In genomic region chr3:52055537-52056351, GRCh38 we compare ENCODE assay signal across 1 cellular context.
TF ChIP-seq lines count a peak whose summit lies in the region.

No MANE protein-coding gene starts in this region.

TF ChIP-seq in HepG2, 621 proteins besides CTCF, POLR2A, EP300 and RAD21 (continued from another document and continues in another):
- TF ChIP-seq, protein P1, sequence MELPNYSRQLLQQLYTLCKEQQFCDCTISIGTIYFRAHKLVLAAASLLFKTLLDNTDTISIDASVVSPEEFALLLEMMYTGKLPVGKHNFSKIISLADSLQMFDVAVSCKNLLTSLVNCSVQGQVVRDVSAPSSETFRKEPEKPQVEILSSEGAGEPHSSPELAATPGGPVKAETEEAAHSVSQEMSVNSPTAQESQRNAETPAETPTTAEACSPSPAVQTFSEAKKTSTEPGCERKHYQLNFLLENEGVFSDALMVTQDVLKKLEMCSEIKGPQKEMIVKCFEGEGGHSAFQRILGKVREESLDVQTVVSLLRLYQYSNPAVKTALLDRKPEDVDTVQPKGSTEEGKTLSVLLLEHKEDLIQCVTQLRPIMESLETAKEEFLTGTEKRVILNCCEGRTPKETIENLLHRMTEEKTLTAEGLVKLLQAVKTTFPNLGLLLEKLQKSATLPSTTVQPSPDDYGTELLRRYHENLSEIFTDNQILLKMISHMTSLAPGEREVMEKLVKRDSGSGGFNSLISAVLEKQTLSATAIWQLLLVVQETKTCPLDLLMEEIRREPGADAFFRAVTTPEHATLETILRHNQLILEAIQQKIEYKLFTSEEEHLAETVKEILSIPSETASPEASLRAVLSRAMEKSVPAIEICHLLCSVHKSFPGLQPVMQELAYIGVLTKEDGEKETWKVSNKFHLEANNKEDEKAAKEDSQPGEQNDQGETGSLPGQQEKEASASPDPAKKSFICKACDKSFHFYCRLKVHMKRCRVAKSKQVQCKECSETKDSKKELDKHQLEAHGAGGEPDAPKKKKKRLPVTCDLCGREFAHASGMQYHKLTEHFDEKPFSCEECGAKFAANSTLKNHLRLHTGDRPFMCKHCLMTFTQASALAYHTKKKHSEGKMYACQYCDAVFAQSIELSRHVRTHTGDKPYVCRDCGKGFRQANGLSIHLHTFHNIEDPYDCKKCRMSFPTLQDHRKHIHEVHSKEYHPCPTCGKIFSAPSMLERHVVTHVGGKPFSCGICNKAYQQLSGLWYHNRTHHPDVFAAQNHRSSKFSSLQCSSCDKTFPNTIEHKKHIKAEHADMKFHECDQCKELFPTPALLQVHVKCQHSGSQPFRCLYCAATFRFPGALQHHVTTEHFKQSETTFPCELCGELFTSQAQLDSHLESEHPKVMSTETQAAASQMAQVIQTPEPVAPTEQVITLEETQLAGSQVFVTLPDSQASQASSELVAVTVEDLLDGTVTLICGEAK (IDR thresholded peaks at IDR 0.05), result no peak
- TF ChIP-seq, protein P1 (CRISPR knock-in tag; IDR thresholded peaks at IDR 0.05), result peak; percentile 76; the same call in 1 of the 2 replicates
- no peak for TF ChIP-seq CREM (IDR thresholded peaks at IDR 0.05)
- no peak for TF ChIP-seq CREM (CRISPR knock-in tag; IDR thresholded peaks at IDR 0.05)
- 0 out of 2 replicates have a peak, but pooled peaks have one; percentile 44 for TF ChIP-seq THAP9 (CRISPR knock-in tag; IDR thresholded peaks at IDR 0.05; ENCODE audit: borderline replicate concordance)
- no peak for TF ChIP-seq ATRX (CRISPR knock-in tag; IDR thresholded peaks at IDR 0.05; ENCODE audit: borderline replicate concordance)
- TF ChIP-seq ZC3H13 (CRISPR knock-in tag; IDR thresholded peaks at IDR 0.05), result peak; percentile 55
- TF ChIP-seq ISL2 (CRISPR knock-in tag; IDR thresholded peaks at IDR 0.05), result peak; percentile 35; the same call in 1 of the 2 replicates
- no peak for TF ChIP-seq SIN3A (IDR thresholded peaks at IDR 0.05; ENCODE audit: borderline replicate concordance, low read depth, low read length)
- peak; percentile 32; the same call in 1 of the 2 replicates for TF ChIP-seq ZNF20 (CRISPR knock-in tag; IDR thresholded peaks at IDR 0.05)
- peak; percentile 48; the same call in 1 of the 2 replicates for TF ChIP-seq RBFOX2 (IDR thresholded peaks at IDR 0.05; ENCODE audit: low read depth, low read length)
- TF ChIP-seq PRMT3 (CRISPR knock-in tag; IDR thresholded peaks at IDR 0.05; ENCODE audit: borderline replicate concordance, low read depth), result 0 out of 2 replicates have a peak, but pooled peaks have one; percentile 43
- peak; percentile 92; the same call in 1 of the 2 replicates for TF ChIP-seq ZNF776 (CRISPR knock-in tag; IDR thresholded peaks at IDR 0.05)
- peak; percentile 60; the same call in 1 of the 2 replicates for TF ChIP-seq THAP7 (CRISPR knock-in tag; IDR thresholded peaks at IDR 0.05)
- peak; percentile 48; the same call in 1 of the 2 replicates for TF ChIP-seq GLI4 (CRISPR knock-in tag; IDR thresholded peaks at IDR 0.05; ENCODE audit: borderline replicate concordance)
- TF ChIP-seq ZNF746 (CRISPR knock-in tag; IDR thresholded peaks at IDR 0.05), result peak; percentile 69; the same call in 1 of the 2 replicates
- TF ChIP-seq, protein P2, sequence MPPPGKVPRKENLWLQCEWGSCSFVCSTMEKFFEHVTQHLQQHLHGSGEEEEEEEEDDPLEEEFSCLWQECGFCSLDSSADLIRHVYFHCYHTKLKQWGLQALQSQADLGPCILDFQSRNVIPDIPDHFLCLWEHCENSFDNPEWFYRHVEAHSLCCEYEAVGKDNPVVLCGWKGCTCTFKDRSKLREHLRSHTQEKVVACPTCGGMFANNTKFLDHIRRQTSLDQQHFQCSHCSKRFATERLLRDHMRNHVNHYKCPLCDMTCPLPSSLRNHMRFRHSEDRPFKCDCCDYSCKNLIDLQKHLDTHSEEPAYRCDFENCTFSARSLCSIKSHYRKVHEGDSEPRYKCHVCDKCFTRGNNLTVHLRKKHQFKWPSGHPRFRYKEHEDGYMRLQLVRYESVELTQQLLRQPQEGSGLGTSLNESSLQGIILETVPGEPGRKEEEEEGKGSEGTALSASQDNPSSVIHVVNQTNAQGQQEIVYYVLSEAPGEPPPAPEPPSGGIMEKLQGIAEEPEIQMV (CRISPR knock-in tag; IDR thresholded peaks at IDR 0.05; ENCODE audit: low read depth), result peak; percentile 70; the same call in 1 of the 2 replicates
- peak; percentile 86 for TF ChIP-seq ZNF160 (CRISPR knock-in tag; IDR thresholded peaks at IDR 0.05)
- TF ChIP-seq PLSCR1 (CRISPR knock-in tag; IDR thresholded peaks at IDR 0.05; ENCODE audit: borderline replicate concordance), result no peak
- TF ChIP-seq NKX3-1 (CRISPR knock-in tag; IDR thresholded peaks at IDR 0.05), result peak; percentile 91
- no peak for TF ChIP-seq IKZF1 (IDR thresholded peaks at IDR 0.05)
- peak; percentile 94 for TF ChIP-seq ZNF274 (CRISPR knock-in tag; IDR thresholded peaks at IDR 0.05)
- peak; percentile 77; the same call in 1 of the 2 replicates for TF ChIP-seq CERS6 (CRISPR knock-in tag; IDR thresholded peaks at IDR 0.05)
- TF ChIP-seq HMGXB3 (CRISPR knock-in tag; IDR thresholded peaks at IDR 0.05; ENCODE audit: borderline replicate concordance), result 0 out of 2 replicates have a peak, but pooled peaks have one; percentile 43
- peak; percentile 91; the same call in 1 of the 2 replicates for TF ChIP-seq ZNF33B (CRISPR knock-in tag; IDR thresholded peaks at IDR 0.05)
- peak; percentile 88 for TF ChIP-seq MTF1 (CRISPR knock-in tag; IDR thresholded peaks at IDR 0.05)
- no peak for TF ChIP-seq HHEX (CRISPR knock-in tag; IDR thresholded peaks at IDR 0.05)
- TF ChIP-seq, protein P3, sequence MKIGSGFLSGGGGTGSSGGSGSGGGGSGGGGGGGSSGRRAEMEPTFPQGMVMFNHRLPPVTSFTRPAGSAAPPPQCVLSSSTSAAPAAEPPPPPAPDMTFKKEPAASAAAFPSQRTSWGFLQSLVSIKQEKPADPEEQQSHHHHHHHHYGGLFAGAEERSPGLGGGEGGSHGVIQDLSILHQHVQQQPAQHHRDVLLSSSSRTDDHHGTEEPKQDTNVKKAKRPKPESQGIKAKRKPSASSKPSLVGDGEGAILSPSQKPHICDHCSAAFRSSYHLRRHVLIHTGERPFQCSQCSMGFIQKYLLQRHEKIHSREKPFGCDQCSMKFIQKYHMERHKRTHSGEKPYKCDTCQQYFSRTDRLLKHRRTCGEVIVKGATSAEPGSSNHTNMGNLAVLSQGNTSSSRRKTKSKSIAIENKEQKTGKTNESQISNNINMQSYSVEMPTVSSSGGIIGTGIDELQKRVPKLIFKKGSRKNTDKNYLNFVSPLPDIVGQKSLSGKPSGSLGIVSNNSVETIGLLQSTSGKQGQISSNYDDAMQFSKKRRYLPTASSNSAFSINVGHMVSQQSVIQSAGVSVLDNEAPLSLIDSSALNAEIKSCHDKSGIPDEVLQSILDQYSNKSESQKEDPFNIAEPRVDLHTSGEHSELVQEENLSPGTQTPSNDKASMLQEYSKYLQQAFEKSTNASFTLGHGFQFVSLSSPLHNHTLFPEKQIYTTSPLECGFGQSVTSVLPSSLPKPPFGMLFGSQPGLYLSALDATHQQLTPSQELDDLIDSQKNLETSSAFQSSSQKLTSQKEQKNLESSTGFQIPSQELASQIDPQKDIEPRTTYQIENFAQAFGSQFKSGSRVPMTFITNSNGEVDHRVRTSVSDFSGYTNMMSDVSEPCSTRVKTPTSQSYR (CRISPR knock-in tag; IDR thresholded peaks at IDR 0.05; ENCODE audit: borderline replicate concordance), result 0 out of 2 replicates have a peak, but pooled peaks have one; percentile 38
